9 cellular contexts compared by ENCODE assay signal in the genomic region with DNA sequence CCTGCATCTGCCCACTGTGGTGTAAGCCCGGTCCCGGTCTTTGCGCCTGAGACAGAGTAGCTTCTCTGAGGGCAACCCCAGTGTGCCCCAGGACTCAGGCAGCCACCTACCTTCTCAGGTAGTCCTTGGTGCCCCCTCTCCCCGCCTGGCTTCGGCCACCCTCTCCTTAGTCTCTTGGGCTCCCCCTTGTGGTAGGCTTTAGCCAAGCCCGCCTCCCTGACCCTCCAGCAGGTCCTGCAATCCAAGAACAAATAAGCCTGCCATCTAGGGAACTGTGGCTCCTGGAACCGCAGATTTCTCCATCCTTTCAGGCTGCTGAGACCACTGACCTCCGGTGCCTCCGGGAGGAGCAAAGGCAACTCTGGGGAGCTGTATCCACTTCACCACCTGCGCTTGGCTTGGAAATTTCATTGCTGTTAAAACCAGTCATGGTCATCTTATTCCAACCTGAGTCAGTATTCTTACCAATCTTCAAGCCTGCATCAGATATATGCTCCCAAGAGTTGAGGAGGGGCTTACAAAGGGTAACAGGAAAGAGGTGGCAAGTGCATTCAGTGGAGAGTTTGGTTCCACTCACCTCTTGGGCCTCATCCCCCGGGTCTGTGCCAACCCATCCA. TPM values are rescaled to one million over a fixed set of nuclear protein-coding genes. Genes with fewer than 3 reads are reported as not detected.
DNase-seq lines count a peak whose midpoint lies in the region; ATAC-seq and TF ChIP-seq lines count a peak whose summit lies in the region.
"Had no signal": no experiment of that assay in that cellular context is flagged by ENCODE, and none has a peak within 500 bp of the region (broad histone marks: within the 10 kb centered on the region; RNA-seq: fewer than 3 reads in every experiment).

No MANE protein-coding gene starts in this region.

- no peaks in the 10 kb centered on the region for H3K36me3 ChIP-seq in lower lobe of right lung

- TF ChIP-seq CTCF in AG04449 (IDR thresholded peaks at IDR 0.05; ENCODE audit: insufficient read depth, low read length, missing control alignments) (peak; percentile 96), VCaP (conservative IDR thresholded peaks at IDR 0.05) (peak; percentile 97), lower lobe of right lung (IDR thresholded peaks at IDR 0.05) (peak; percentile 86)

- H3K27ac ChIP-seq in VCaP: no peak overlapping the region
- H3K27ac ChIP-seq in lower lobe of right lung: no peak overlapping the region

- POLR2A ChIA-PET in AG04449 (lab: Yijun Ruan, JAX): no interaction called here

- ATAC-seq in GM18498 (IDR thresholded peaks at IDR 0.05; ENCODE audit: unreplicated experiment) (peak; percentile 87), HG02885 (IDR thresholded peaks at IDR 0.05; ENCODE audit: poor library complexity, unreplicated experiment) (peak; percentile 93), lower lobe of right lung (peak; percentile 87 to 90)
- peak; percentile 32 for ATAC-seq in stimulated activated naive CD8-positive, alpha-beta T cell treated with anti-CD3 and anti-CD28 coated beads, Interleukin-15, Interleukin-2, amounts not matched to agents 100 U/mL and 50 U/mL, for 24 hours
- ATAC-seq: naive thymus-derived CD4-positive, alpha-beta T cell had no signal

- no peaks in the 10 kb centered on the region for H3K9me3 ChIP-seq in lower lobe of right lung

- DNase-seq in AG04449 (ENCODE audit: low read depth, low spot score): no peak
- DNase-seq in NCI-H1436 treated with DMSO at 0.1 percent for 48 hours (lab: John Stamatoyannopoulos, UW): peak; percentile 4
- DNase-seq in ecto neural progenitor cell (ENCODE audit: low spot score): peak; percentile 88
- DNase-seq in lower lobe of right lung: peak; percentile 74
- DNase-seq in stimulated activated naive CD8-positive, alpha-beta T cell treated with anti-CD3 and anti-CD28 coated beads, Interleukin-15, Interleukin-2, amounts not matched to agents 100 U/mL and 50 U/mL, for 24 hours: peak; percentile 62

- CTCF ChIA-PET in AG04449 (lab: Yijun Ruan, JAX): interaction anchor here (0.6 to 7.0 kb wide), 53 partner anchors 8 to 848 kb away, joined by 3 to 81 read pairs (median 4); a partner anchor contains a TSS

- H3K4me3 ChIP-seq in AG04449 (ENCODE audit: low read depth, low read length): no peak overlapping the region
- H3K4me3 ChIP-seq in lower lobe of right lung: no peak overlapping the region

- intact Hi-C loops in lower lobe of right lung (cut with DNase I): no loop called here

- H3K4me1 ChIP-seq in lower lobe of right lung: no peaks in the 10 kb centered on the region

- H3K27me3 ChIP-seq in lower lobe of right lung (ENCODE audit: low read depth): no peaks in the 10 kb centered on the region

RNA-seq across cellular contexts. Expression of a gene that starts 52.8 kb away (rescaled TPM):
- 1.1 TPM for total RNA-seq in lower lobe of right lung

Comparison
In these comparisons a context has a peak if more than half of its experiments do, and no peak if none do; other contexts are left out.
1. ATAC-seq: peak in every context shown above with its lines; median percentile 93 in HG02885; 88 in lower lobe of right lung; 87 in GM18498; 32 in stimulated activated naive CD8-positive, alpha-beta T cell treated with anti-CD3 and anti-CD28 coated beads, Interleukin-15, Interleukin-2, amounts not matched to agents 100 U/mL and 50 U/mL, for 24 hours.